ENCODE assay signal across 30 cellular contexts in genomic region chr9:79482078-79482477, GRCh38.
"Had no signal": no experiment of that assay in that cellular context is flagged by ENCODE, and none has a peak within 500 bp of the region (broad histone marks: within the 10 kb centered on the region; RNA-seq: fewer than 3 reads in every experiment).

No MANE protein-coding gene starts in this region.

- H3K9me3 ChIP-seq: ascending aorta, gastroesophageal sphincter, pancreas, prostate gland, sigmoid colon, tibial nerve had no signal

- H3K27ac ChIP-seq: ascending aorta, brain microvascular endothelial cell, gastroesophageal sphincter, hepatocyte, pancreas, prostate gland, sigmoid colon, tibial nerve had no signal

- FAIRE-seq: colon, keratinocyte, pancreas, small intestine had no signal

- H3K4me1 ChIP-seq: ascending aorta, gastroesophageal sphincter, prostate gland, sigmoid colon had no signal

- DNase-seq: activated B cell treated with CpG ODN at 0.5 μM for 24 hours; activated CD4-positive, alpha-beta T cell treated with anti-CD3 and anti-CD28 coated beads for 36 hours; activated CD4-positive, alpha-beta T cell treated with anti-CD3 and anti-CD28 coated beads, Interleukin-2, amount 50 U/mL, for 4 hours; activated CD8-positive, alpha-beta memory T cell treated with anti-CD3 and anti-CD28 coated beads for 24 hours; activated effector memory CD4-positive, alpha-beta T cell treated with Interleukin-2 at 50 U/mL for 16 hours; activated naive CD4-positive, alpha-beta T cell treated with anti-CD3 and anti-CD28 coated beads for 36 hours; activated naive CD8-positive, alpha-beta T cell treated with anti-CD3 and anti-CD28 coated beads for 36 hours; brain microvascular endothelial cell; central memory CD4-positive, alpha-beta T cell; effector memory CD4-positive, alpha-beta T cell; left cardiac atrium; left ventricle myocardium superior; naive B cell; nephron progenitor cell; nucleus accumbens; pancreas; retina; sigmoid colon; small intestine; stimulated activated CD4-positive, alpha-beta T cell treated with anti-CD3 and anti-CD28 coated beads, Interleukin-15, amount 100 ng/mL, for 24 hours; stimulated activated CD4-positive, alpha-beta T cell treated with anti-CD3 and anti-CD28 coated beads, Interleukin-2, amount 100 ng/mL, for 24 hours; stimulated activated naive CD4-positive, alpha-beta T cell treated with Interleukin-2 at 50 U/mL for 16 hours; T-helper 2 cell had no signal

- H3K4me3 ChIP-seq: ascending aorta, gastroesophageal sphincter, hepatocyte, pancreas, prostate gland, sigmoid colon, tibial nerve had no signal

- H3K36me3 ChIP-seq: ascending aorta, brain microvascular endothelial cell, gastroesophageal sphincter, pancreas, prostate gland, sigmoid colon, tibial nerve had no signal

- H3K27me3 ChIP-seq: ascending aorta, brain microvascular endothelial cell, gastroesophageal sphincter, hepatocyte, pancreas, sigmoid colon, tibial nerve had no signal

- H3K79me2 ChIP-seq: hepatocyte had no signal

- H2AFZ ChIP-seq: hepatocyte had no signal

- ATAC-seq: activated CD4-positive, alpha-beta T cell treated with anti-CD3 and anti-CD28 coated beads for 36 hours; gastroesophageal sphincter; left cardiac atrium; left ventricle myocardium superior; pancreas had no signal

- H3K4me2 ChIP-seq: hepatocyte had no signal
